ENCODE assay signal across 27 cellular contexts in the genomic region with DNA sequence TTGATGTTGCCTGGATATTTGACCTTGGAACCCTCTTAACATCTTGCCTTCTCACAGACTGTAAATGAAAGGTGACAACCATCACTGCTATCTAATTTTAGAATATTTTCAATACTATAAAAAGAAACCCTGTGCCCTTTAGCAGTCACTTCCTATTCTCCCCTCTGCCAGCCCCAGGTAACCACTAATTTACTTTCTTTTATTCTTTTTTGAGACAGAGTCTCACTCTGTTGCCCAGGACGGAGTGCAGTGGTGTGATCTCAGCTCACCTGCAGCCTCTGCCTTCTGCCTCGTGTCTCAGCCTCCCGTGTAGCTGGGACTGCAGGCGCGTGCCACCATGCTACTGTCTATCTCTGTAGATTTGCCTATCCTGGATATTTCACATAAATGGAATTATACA.
"Had no signal": no experiment of that assay in that cellular context is flagged by ENCODE, and none has a peak within 500 bp of the region (broad histone marks: within the 10 kb centered on the region; RNA-seq: fewer than 3 reads in every experiment).

No MANE protein-coding gene starts in this region.

- H3K27me3 ChIP-seq: SJSA1 had no signal

- H3K9ac ChIP-seq: SK-N-SH had no signal

- H3K4me3 ChIP-seq: PC-9, SJSA1 had no signal

- FAIRE-seq: RCC 7860 had no signal

- H3K4me1 ChIP-seq: SJSA1 had no signal

- H3K4me2 ChIP-seq: PC-9, SK-N-SH had no signal

- H3K9me3 ChIP-seq: SJSA1, SK-N-SH had no signal

- H3K9me2 ChIP-seq: SK-N-SH had no signal

- H3K27ac ChIP-seq: PC-9, SJSA1 had no signal

- H3K36me3 ChIP-seq: SJSA1 had no signal

- H2AFZ ChIP-seq: PC-9 had no signal

- DNase-seq: KG1, NCI-H1048, NCI-H1092 treated with DMSO at 0.1 percent for 48 hours, NCI-H1105 treated with DMSO at 0.1 percent for 48 hours, NCI-H1417, NCI-H1436 treated with DMSO at 0.1 percent for 48 hours, NCI-H1694 treated with DMSO at 0.1 percent for 48 hours, NCI-H187 treated with DMSO at 0.1 percent for 48 hours, NCI-H2029, NCI-H2081, NCI-H2171 treated with DMSO at 0.1 percent for 48 hours, NCI-H2227 treated with DMSO at 0.1 percent for 48 hours, NCI-H446 treated with DMSO at 0.1 percent for 48 hours, NCI-H510A, NCI-H524, NCI-H526, NCI-H69, NCI-H748 treated with DMSO at 0.1 percent for 48 hours, NCI-H82, PC-9, Right ventricle myocardium superior, SHP77 treated with DMSO at 0.1 percent for 48 hours, SK-N-SH, SW 1271, T-helper 1 cell had no signal
